ENCODE assay signal across 8 cellular contexts in genomic region chr18:48541026-48541746, GRCh38. TPM values are rescaled to one million over a fixed set of nuclear protein-coding genes. Genes with fewer than 3 reads are reported as not detected.
DNase-seq lines count a peak whose midpoint lies in the region; ATAC-seq, FAIRE-seq and TF ChIP-seq lines count a peak whose summit lies in the region.

No MANE protein-coding gene starts in this region.

- H3K36me3 Mint-ChIP-seq in activated naive CD4-positive, alpha-beta T cell treated with anti-CD3 and anti-CD28 coated beads for 36 hours (ENCODE audit: low read depth), result no peaks in the 10 kb centered on the region
- no peaks in the 10 kb centered on the region for H3K36me3 Mint-ChIP-seq in natural killer cell

- FAIRE-seq in frontal cortex (lab: Jason Lieb, UNC) (no peak), urothelium cell line (lab: Jason Lieb, UNC) (no peak)

- H3K4me3 Mint-ChIP-seq in activated naive CD4-positive, alpha-beta T cell treated with anti-CD3 and anti-CD28 coated beads for 36 hours, result peak overlapping the region; percentile 87
- peak overlapping the region; percentile 90 for H3K4me3 Mint-ChIP-seq in natural killer cell

- peaks cover 26% of the 10 kb centered on the region for H3K27me3 Mint-ChIP-seq in activated naive CD4-positive, alpha-beta T cell treated with anti-CD3 and anti-CD28 coated beads for 36 hours (ENCODE audit: low read depth)
- peaks cover 8 to 15% of the 10 kb centered on the region in 2 donors for H3K27me3 Mint-ChIP-seq in natural killer cell (ENCODE audit: low read depth in 2 of 2)

- CTCF ChIA-PET in activated naive CD4-positive, alpha-beta T cell treated with anti-CD3 and anti-CD28 coated beads for 36 hours (lab: Charles Lee), result no interaction called here

- peak; percentile 37 for DNase-seq in stimulated activated CD4-positive, alpha-beta T cell treated with anti-CD3 and anti-CD28 coated beads, Interleukin-15, amount 100 ng/mL, for 24 hours
- DNase-seq in stimulated activated CD4-positive, alpha-beta T cell treated with anti-CD3 and anti-CD28 coated beads, Interleukin-2, amount 100 ng/mL, for 48 hours, result no peak
- DNase-seq in NOMO-1 treated with DMSO at 0.1 percent for 48 hours (lab: John Stamatoyannopoulos, UW; ENCODE audit: unreplicated experiment) (peak; percentile 55), frontal cortex (ENCODE audit: low spot score in 2 of 2) (peak; percentile 54 to 58), natural killer cell (peak; percentile 20), urothelium cell line (ENCODE audit: low spot score) (peak; percentile 69)
- DNase-seq in activated naive CD4-positive, alpha-beta T cell treated with anti-CD3 and anti-CD28 coated beads for 36 hours, result no peak

- intact Hi-C loops in activated naive CD4-positive, alpha-beta T cell treated with anti-CD3 and anti-CD28 coated beads for 36 hours (cut with micrococcal nuclease), result no loop called here
- intact Hi-C loops in natural killer cell (cut with micrococcal nuclease), result no loop called here

- ATAC-seq in HG03066 (IDR thresholded peaks at IDR 0.05; ENCODE audit: low read depth, unreplicated experiment) (peak; percentile 31), natural killer cell (peak; percentile 22 to 55 (median 51))

- peaks cover 7% of the 10 kb centered on the region for H3K4me1 Mint-ChIP-seq in activated naive CD4-positive, alpha-beta T cell treated with anti-CD3 and anti-CD28 coated beads for 36 hours (ENCODE audit: low read depth)
- peaks cover 4 to 24% of the 10 kb centered on the region in 2 donors for H3K4me1 Mint-ChIP-seq in natural killer cell

- no peaks in the 10 kb centered on the region for H3K9me3 Mint-ChIP-seq in activated naive CD4-positive, alpha-beta T cell treated with anti-CD3 and anti-CD28 coated beads for 36 hours
- H3K9me3 Mint-ChIP-seq in natural killer cell, result no peaks in the 10 kb centered on the region

- no peak overlapping the region for H3K27ac Mint-ChIP-seq in activated naive CD4-positive, alpha-beta T cell treated with anti-CD3 and anti-CD28 coated beads for 36 hours
- H3K27ac Mint-ChIP-seq in natural killer cell, result peak overlapping the region in 1 of 2 donors; percentile 63

- TF ChIP-seq CTCF in natural killer cell (IDR thresholded peaks at IDR 0.05), result no peak

RNA-seq across cellular contexts. Expression of gene CTIF, which starts 2.4 kb away (rescaled TPM):
- 1 to 10 TPM; 3.6 to 4.1 TPM for total RNA-seq in activated naive CD4-positive, alpha-beta T cell treated with anti-CD3 and anti-CD28 coated beads for 36 hours
- total RNA-seq in frontal cortex, result 42.0 TPM
- total RNA-seq in natural killer cell, result 10 to 100 TPM in 1 of 3 donors, 1 to 10 TPM in 2; 6.9 to 10.2 (median 8.2) TPM

Comparison
In these comparisons a context has a peak if more than half of its experiments do, and no peak if none do; other contexts are left out.
1. DNase-seq: peak in stimulated activated CD4-positive, alpha-beta T cell treated with anti-CD3 and anti-CD28 coated beads, Interleukin-15, amount 100 ng/mL, for 24 hours (single experiment), NOMO-1 treated with DMSO at 0.1 percent for 48 hours (single experiment), frontal cortex (2 of 2), natural killer cell (single experiment) and urothelium cell line (single experiment); none in stimulated activated CD4-positive, alpha-beta T cell treated with anti-CD3 and anti-CD28 coated beads, Interleukin-2, amount 100 ng/mL, for 48 hours (0 of 2) and activated naive CD4-positive, alpha-beta T cell treated with anti-CD3 and anti-CD28 coated beads for 36 hours (single experiment).